In the genomic region with DNA sequence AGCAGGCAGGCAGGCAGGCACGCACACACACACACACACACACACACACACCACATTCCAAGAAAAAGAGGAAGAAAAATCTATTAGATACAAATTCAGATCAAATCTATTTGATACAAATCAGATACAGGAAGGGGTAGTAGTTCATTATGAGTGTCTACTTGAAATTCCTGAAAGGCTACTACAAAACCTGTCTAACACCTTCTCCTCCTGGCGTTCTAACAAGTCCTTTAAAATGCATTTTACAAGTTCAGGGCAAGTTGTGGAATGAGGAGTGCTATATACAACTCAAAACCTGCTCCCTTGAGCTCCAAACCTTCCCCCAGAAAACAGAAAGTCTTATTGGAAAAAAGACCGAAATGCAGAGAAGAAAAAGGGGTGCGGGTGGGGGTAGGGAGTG, we compare ENCODE assay signal across 1 cellular context.
TF ChIP-seq lines count a peak whose summit lies in the region.

No MANE protein-coding gene starts in this region.

TF ChIP-seq in H1, 55 proteins besides CTCF, POLR2A, EP300 and RAD21:
- TF ChIP-seq TEAD4 (IDR thresholded peaks at IDR 0.05; ENCODE audit: low read depth, low read length) (peak; percentile 61), BACH1 (IDR thresholded peaks at IDR 0.05; ENCODE audit: low read length) (no peak), RBBP5 (IDR thresholded peaks at IDR 0.05; ENCODE audit: borderline replicate concordance, low read depth, low read length) (no peak), KDM5A (IDR thresholded peaks at IDR 0.05; ENCODE audit: low read length) (no peak)
